Comparison of ENCODE assay signal across 7 cellular contexts in genomic region chr9:120755827-120756434, GRCh38. TPM values are rescaled to one million over a fixed set of nuclear protein-coding genes. Genes with fewer than 3 reads are reported as not detected.
A peak's percentile ranks its signal among the peaks of the same experiment; 100 is the strongest.
DNase-seq lines count a peak whose midpoint lies in the region; ATAC-seq and TF ChIP-seq lines count a peak whose summit lies in the region.

No MANE protein-coding gene starts in this region.

- TF ChIP-seq CTCF in GM12865 (IDR thresholded peaks at IDR 0.05; ENCODE audit: insufficient read depth, low read depth, low read length, missing control alignments) (peak; percentile 80), OCI-LY7 (conservative IDR thresholded peaks at IDR 0.05; ENCODE audit: low read length) (peak; percentile 95), neural crest cell (conservative IDR thresholded peaks at IDR 0.05) (peak; percentile 95), testis (IDR thresholded peaks at IDR 0.05) (peak; percentile 76 to 94 (median 91))

- H3K9me2 ChIP-seq in OCI-LY7 (ENCODE audit: insufficient read depth, low read length), result no peaks in the 10 kb centered on the region

- BruUV-seq in OCI-LY7 (replicated peaks; lab: Mats Ljungman, UMichigan), result no TSS peak

- intact Hi-C loops in OCI-LY7 (cut with micrococcal nuclease; ENCODE audit: unreplicated experiment), result loop anchor here (1.0 to 10.0 kb wide), 6 partner anchors 181 to 646 kb away; partner anchors contain the start of gene RAB14
- intact Hi-C loops in testis (cut with DNase I; ENCODE audit: low total_unique reads), result no loop called here

- no peaks in the 10 kb centered on the region for H4K20me1 ChIP-seq in OCI-LY7 (ENCODE audit: insufficient read depth, low read length)

- CTCF ChIA-PET in OCI-LY7 (lab: Charles Lee; ENCODE audit: unreplicated experiment), result interaction anchor here (0.8 kb wide), 1 partner anchor 304 kb away, joined by 4 read pairs; no protein-coding TSS in a partner anchor

- H3K27me3 ChIP-seq in testis, result no peaks in the 10 kb centered on the region

- H3K9me3 ChIP-seq in OCI-LY7 (ENCODE audit: low read length), result no peaks in the 10 kb centered on the region
- H3K9me3 ChIP-seq in testis, result no peaks in the 10 kb centered on the region

- peak overlapping the region; percentile 34 for H3K27ac ChIP-seq in OCI-LY7 (ENCODE audit: low read depth, low read length, poor library complexity, severe bottlenecking)
- no peak overlapping the region for H3K27ac ChIP-seq in testis

- H3K4me1 Mint-ChIP-seq in neural crest cell, result no peaks in the 10 kb centered on the region

- TF ChIP-seq POLR2A in testis (IDR thresholded peaks at IDR 0.05), result no peak

- H3K36me3 Mint-ChIP-seq in neural crest cell (ENCODE audit: low read depth), result no peaks in the 10 kb centered on the region

- no peaks in the 10 kb centered on the region for H3K27me3 Mint-ChIP-seq in neural crest cell (ENCODE audit: low read depth)

- H3K79me2 ChIP-seq in OCI-LY7 (ENCODE audit: insufficient read depth, low read depth, low read length), result no peaks in the 10 kb centered on the region

- no peak overlapping the region for H3K4me3 Mint-ChIP-seq in neural crest cell

- peaks cover 32% of the 10 kb centered on the region for H3K4me1 ChIP-seq in OCI-LY7 (ENCODE audit: insufficient read depth, low read length, poor library complexity, severe bottlenecking)
- no peaks in the 10 kb centered on the region for H3K4me1 ChIP-seq in testis

- H3K36me3 ChIP-seq in OCI-LY7 (ENCODE audit: insufficient read depth, low read length), result peaks cover 41% of the 10 kb centered on the region; the same call in 1 of the 2 replicates
- no peaks in the 10 kb centered on the region for H3K36me3 ChIP-seq in testis (ENCODE audit: low read depth, missing control alignments)

- H3K4me3 ChIP-seq in GM12865 (ENCODE audit: low read depth, low read length) (no peak overlapping the region), OCI-LY7 (ENCODE audit: low read depth, low read length, poor library complexity, severe bottlenecking) (no peak overlapping the region), testis (no peak overlapping the region)

- H3K9me3 Mint-ChIP-seq in neural crest cell, result no peaks in the 10 kb centered on the region

- POLR2A ChIA-PET in OCI-LY7 (lab: Charles Lee), result interaction anchor here (0.6 to 1.8 kb wide), 7 partner anchors 17 to 428 kb away, joined by 3 to 4 read pairs (median 3); no protein-coding TSS in a partner anchor

- no peak overlapping the region for H2AFZ ChIP-seq in OCI-LY7 (ENCODE audit: low read length)

- H3K27ac Mint-ChIP-seq in neural crest cell (ENCODE audit: unreplicated experiment), result no peak overlapping the region

- ATAC-seq in HG03175 (IDR thresholded peaks at IDR 0.05; ENCODE audit: unreplicated experiment), result peak; percentile 50

- peak overlapping the region; percentile 27; the same call in 1 of the 2 replicates for H3K4me2 ChIP-seq in OCI-LY7 (ENCODE audit: low read length)

- 33 to 39% methylated on average over 6 of the region's 6 CpGs for WGBS in testis, 2 donors

- peak; percentile 69 for DNase-seq in GM12865 (ENCODE audit: low read depth)
- DNase-seq in OCI-LY7 (ENCODE audit: low spot score), result peak; percentile 79
- peak; percentile 32 for DNase-seq in activated T-cell treated with anti-CD3 and anti-CD28 coated beads for 48 hours (ENCODE audit: low read depth)
- DNase-seq in fibroblast of gingiva (ENCODE audit: low read depth), result peak; percentile 25
- peak; percentile 79 for DNase-seq in neural crest cell (ENCODE audit: low read depth, low spot score)
- peak; percentile 72 for DNase-seq in testis

RNA-seq across cellular contexts. Expression of gene FBXW2, which starts 37.3 kb away (rescaled TPM):
- 30.0 and 32.7 TPM in 2 replicates for total RNA-seq in OCI-LY7 (2014; rRNA removed; shearing (Covaris generic))
- total RNA-seq in OCI-LY7 (2022) (66.0 and 69.0 TPM in 2 replicates), neural crest cell (63.3 and 65.4 TPM in 2 replicates), testis (10 to 100 TPM; 52.9 to 58.7 TPM)
- polyA plus RNA-seq in testis (ENCODE audit: insufficient read depth, low read depth, low replicate concordance), result 46.5 TPM

RNA-seq across cellular contexts. Expression of gene MEGF9, which starts 41.7 kb away (rescaled TPM):
- total RNA-seq in OCI-LY7 (2014; rRNA removed; shearing (Covaris generic)), result 4.8 and 5.1 TPM in 2 replicates
- 10.2 and 10.6 TPM in 2 replicates for total RNA-seq in OCI-LY7 (2022)
- total RNA-seq in neural crest cell, result 22.2 and 23.3 TPM in 2 replicates
- total RNA-seq in testis, result 1 to 10 TPM; 8.2 to 8.5 TPM
- polyA plus RNA-seq in testis (ENCODE audit: insufficient read depth, low read depth, low replicate concordance), result 7.2 TPM

Comparison
In these comparisons a context has a peak if more than half of its experiments do, and no peak if none do; other contexts are left out.
1. DNase-seq: peak in every context shown above with its lines; median percentile 79 in OCI-LY7; 79 in neural crest cell; 72 in testis; 69 in GM12865; 32 in activated T-cell treated with anti-CD3 and anti-CD28 coated beads for 48 hours; 25 in fibroblast of gingiva.